ENCODE assay signal across 1 cellular context in the genomic region with DNA sequence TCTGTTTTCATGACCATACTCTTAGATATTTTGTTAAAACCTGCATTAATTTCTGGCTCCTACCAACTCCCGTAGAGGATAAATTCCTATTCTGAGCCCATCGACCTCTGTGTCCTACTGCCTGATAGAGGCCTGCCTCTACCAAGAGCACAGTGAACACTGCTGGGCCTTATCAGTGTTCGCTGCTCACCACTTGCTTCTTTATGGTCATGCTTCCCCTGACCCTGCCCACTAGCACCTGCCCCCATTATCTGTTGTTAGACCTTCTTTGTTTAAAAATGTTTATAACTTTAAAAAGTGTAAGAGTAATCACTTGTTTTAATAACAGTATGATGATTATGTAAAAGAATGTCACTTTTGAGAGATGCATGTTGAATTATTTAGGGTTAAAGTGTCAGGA.
TF ChIP-seq lines count a peak whose summit lies in the region.

No MANE protein-coding gene starts in this region.

TF ChIP-seq in GM12878, 131 proteins besides CTCF, POLR2A, EP300 and RAD21:
- TF ChIP-seq, protein P1, sequence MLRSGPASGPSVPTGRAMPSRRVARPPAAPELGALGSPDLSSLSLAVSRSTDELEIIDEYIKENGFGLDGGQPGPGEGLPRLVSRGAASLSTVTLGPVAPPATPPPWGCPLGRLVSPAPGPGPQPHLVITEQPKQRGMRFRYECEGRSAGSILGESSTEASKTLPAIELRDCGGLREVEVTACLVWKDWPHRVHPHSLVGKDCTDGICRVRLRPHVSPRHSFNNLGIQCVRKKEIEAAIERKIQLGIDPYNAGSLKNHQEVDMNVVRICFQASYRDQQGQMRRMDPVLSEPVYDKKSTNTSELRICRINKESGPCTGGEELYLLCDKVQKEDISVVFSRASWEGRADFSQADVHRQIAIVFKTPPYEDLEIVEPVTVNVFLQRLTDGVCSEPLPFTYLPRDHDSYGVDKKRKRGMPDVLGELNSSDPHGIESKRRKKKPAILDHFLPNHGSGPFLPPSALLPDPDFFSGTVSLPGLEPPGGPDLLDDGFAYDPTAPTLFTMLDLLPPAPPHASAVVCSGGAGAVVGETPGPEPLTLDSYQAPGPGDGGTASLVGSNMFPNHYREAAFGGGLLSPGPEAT (IDR thresholded peaks at IDR 0.05; ENCODE audit: low read depth) = no peak
- TF ChIP-seq, protein P2, sequence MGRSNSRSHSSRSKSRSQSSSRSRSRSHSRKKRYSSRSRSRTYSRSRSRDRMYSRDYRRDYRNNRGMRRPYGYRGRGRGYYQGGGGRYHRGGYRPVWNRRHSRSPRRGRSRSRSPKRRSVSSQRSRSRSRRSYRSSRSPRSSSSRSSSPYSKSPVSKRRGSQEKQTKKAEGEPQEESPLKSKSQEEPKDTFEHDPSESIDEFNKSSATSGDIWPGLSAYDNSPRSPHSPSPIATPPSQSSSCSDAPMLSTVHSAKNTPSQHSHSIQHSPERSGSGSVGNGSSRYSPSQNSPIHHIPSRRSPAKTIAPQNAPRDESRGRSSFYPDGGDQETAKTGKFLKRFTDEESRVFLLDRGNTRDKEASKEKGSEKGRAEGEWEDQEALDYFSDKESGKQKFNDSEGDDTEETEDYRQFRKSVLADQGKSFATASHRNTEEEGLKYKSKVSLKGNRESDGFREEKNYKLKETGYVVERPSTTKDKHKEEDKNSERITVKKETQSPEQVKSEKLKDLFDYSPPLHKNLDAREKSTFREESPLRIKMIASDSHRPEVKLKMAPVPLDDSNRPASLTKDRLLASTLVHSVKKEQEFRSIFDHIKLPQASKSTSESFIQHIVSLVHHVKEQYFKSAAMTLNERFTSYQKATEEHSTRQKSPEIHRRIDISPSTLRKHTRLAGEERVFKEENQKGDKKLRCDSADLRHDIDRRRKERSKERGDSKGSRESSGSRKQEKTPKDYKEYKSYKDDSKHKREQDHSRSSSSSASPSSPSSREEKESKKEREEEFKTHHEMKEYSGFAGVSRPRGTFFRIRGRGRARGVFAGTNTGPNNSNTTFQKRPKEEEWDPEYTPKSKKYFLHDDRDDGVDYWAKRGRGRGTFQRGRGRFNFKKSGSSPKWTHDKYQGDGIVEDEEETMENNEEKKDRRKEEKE (IDR thresholded peaks at IDR 0.05) = no peak
